Comparison of ENCODE assay signal across 1 cellular context in the genomic region with DNA sequence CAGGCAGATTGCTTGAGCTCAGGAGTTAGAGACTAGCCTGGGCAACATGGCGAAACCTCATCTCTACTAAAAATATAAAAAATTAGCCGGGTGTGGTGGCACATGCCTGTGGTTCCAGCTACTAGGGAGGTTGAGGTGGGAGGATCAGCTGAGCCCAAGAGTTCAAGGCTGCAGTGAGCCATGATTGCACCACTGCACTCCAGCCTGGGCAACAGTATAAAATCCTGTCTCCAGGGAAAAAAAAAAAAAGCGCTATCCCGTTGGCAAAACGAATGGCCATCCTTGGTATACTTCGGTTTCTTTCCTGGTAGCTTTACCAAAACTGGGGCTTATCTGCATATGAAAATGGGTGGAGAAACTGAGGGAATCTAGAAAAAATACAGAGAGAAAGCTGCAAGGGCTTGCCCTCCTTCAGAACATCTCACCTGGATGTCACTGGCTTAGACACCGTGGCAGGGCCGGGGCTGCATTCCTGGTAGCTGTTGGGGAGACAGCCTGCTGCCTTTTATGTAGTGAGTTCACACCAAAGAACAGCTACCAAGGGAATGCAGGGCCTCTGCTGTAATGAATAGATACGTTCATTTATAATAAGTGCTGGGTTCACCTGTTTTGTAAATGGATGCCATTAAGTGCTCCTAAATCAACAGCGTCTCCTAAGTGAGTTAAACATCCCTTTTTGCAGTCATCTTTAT.
TF ChIP-seq lines count a peak whose summit lies in the region.

No MANE protein-coding gene starts in this region.

TF ChIP-seq in WTC11, 78 proteins besides CTCF, POLR2A, EP300 and RAD21 (continued from another document):
- TF ChIP-seq, protein P1, sequence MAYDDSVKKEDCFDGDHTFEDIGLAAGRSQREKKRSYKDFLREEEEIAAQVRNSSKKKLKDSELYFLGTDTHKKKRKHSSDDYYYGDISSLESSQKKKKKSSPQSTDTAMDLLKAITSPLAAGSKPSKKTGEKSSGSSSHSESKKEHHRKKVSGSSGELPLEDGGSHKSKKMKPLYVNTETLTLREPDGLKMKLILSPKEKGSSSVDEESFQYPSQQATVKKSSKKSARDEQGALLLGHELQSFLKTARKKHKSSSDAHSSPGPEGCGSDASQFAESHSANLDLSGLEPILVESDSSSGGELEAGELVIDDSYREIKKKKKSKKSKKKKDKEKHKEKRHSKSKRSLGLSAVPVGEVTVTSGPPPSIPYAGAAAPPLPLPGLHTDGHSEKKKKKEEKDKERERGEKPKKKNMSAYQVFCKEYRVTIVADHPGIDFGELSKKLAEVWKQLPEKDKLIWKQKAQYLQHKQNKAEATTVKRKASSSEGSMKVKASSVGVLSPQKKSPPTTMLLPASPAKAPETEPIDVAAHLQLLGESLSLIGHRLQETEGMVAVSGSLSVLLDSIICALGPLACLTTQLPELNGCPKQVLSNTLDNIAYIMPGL (CRISPR knock-in tag; IDR thresholded peaks at IDR 0.05) = no peak
- TF ChIP-seq NR1H2 (CRISPR knock-in tag; IDR thresholded peaks at IDR 0.05) = no peak
- no peak for TF ChIP-seq TEAD1 (CRISPR knock-in tag; IDR thresholded peaks at IDR 0.05)
- TF ChIP-seq GABPB1 (CRISPR knock-in tag; IDR thresholded peaks at IDR 0.05) = no peak
- TF ChIP-seq, protein P2, sequence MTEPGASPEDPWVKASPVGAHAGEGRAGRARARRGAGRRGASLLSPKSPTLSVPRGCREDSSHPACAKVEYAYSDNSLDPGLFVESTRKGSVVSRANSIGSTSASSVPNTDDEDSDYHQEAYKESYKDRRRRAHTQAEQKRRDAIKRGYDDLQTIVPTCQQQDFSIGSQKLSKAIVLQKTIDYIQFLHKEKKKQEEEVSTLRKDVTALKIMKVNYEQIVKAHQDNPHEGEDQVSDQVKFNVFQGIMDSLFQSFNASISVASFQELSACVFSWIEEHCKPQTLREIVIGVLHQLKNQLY (CRISPR knock-in tag; IDR thresholded peaks at IDR 0.05) = no peak
- TF ChIP-seq, protein P3, sequence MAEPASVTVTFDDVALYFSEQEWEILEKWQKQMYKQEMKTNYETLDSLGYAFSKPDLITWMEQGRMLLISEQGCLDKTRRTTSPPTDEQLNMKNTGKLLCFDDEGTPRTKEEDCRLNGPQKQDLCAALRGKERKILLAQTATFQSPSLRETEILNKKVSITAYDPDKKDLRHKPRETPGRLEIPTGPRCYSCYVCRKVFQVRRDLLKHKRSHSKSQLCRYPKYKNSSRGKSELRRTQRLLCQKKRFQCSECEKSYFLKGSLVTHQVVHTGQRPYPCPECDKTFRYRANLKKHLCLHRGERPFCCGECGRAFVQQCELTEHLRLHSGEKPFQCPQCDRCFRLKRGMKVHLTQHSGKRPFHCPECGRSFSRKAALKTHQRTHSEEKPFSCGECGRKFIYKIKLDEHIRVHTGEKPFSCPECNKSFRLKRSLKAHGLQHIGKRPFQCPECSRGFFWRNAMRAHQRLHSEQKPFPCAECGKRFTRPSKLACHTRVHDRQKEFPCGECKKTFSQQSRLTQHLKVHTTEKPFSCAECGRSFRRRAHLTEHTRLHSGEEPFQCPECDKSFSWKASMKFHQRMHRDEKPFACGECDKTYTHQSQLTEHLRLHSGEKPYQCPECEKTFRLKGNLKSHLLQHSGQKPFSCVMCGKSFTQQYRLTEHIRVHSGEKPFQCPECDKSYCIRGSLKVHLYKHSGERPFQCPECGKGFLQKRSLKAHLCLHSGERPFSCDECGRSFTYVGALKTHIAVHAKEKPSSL (CRISPR knock-in tag; conservative IDR thresholded peaks at IDR 0.05) = no peak
- TF ChIP-seq ZNF138 (CRISPR knock-in tag; conservative IDR thresholded peaks at IDR 0.05) = no peak
- TF ChIP-seq, protein P4, sequence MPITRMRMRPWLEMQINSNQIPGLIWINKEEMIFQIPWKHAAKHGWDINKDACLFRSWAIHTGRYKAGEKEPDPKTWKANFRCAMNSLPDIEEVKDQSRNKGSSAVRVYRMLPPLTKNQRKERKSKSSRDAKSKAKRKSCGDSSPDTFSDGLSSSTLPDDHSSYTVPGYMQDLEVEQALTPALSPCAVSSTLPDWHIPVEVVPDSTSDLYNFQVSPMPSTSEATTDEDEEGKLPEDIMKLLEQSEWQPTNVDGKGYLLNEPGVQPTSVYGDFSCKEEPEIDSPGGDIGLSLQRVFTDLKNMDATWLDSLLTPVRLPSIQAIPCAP (CRISPR knock-in tag; IDR thresholded peaks at IDR 0.05) = no peak
